ENCODE assay signal across 12 cellular contexts in the genomic region with DNA sequence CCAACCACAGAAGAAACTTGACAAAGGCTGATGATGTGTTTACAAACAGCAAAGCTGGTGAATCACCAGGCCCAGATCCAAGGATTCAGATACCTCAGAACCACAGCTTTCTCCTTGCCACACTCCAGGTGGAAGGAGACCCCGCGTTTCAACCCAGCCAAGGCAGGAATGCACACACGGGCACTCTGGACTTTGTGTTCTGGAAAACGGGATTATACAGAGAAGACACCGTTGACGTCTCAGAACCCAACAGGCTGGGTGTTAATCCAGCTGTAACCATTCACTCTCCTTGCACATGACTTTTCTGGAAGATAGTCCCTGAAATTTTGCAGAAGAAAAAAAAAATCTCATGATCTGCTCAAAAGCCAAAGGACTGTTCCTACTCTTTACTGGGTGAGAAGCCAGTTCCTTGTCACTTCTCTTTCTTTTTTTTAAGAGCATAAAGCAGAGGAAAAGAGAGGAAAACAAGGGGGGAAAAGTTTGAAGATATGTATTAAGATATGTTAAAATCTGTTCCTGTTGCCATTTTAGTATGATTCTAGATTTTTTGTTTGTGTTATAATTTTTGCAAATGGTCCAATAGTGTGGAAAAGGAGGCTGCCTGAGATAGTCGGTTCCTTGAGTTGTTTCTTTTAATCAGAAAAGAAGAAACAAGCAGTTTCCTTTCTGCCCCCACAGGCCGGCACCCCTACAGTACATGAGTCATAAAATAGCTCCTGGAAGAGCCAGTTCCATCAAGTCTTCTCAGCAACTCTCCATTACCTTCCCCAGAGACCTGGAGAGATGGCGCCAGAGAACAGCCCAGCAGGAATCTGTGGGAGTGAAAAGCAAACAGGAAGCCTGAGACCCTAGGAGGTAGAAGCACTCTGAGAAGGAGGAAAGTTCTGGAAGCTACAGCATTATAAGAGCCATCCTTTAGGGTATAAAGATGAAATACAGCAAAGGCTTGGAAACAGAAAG.
A peak's percentile ranks its signal among the peaks of the same experiment; 100 is the strongest.
DNase-seq lines count a peak whose midpoint lies in the region; ATAC-seq and TF ChIP-seq lines count a peak whose summit lies in the region.
"Had no signal": no experiment of that assay in that cellular context is flagged by ENCODE, and none has a peak within 500 bp of the region (broad histone marks: within the 10 kb centered on the region; RNA-seq: fewer than 3 reads in every experiment).

No MANE protein-coding gene starts in this region.

- TF ChIP-seq CTCF in heart right ventricle (IDR thresholded peaks at IDR 0.05) (no peak), sigmoid colon (IDR thresholded peaks at IDR 0.05) (no peak)

- DNase-seq in GM03348 (ENCODE audit: low spot score) (peak; percentile 33), amniotic epithelial cell (ENCODE audit: low read depth) (peak; percentile 44), heart right ventricle (peak; percentile 25 to 62), sigmoid colon (peak; percentile 86), HuH-7.5 (ENCODE audit: low spot score) (no peak)
- DNase-seq in activated T-cell treated with anti-CD3 and anti-CD28 coated beads, Interleukin-2, amount 50 U/mL, for 1 hour: no peak
- DNase-seq: DMS79; effector memory CD8-positive, alpha-beta T cell; NCI-H526; stimulated activated CD4-positive, alpha-beta T cell treated with anti-CD3 and anti-CD28 coated beads, Interleukin-2, amount 100 ng/mL, for 24 hours had no signal

- WGBS in heart right ventricle, 2 donors: 69% methylated on average over 9 of the region's 9 CpGs
- 81 to 84% methylated on average over 9 of the region's 9 CpGs for WGBS in sigmoid colon, 2 donors

- peak overlapping the region in 9 of 10 donors; percentile 27 to 61 (median 48) for H3K27ac ChIP-seq in heart right ventricle
- H3K27ac ChIP-seq in sigmoid colon: peak overlapping the region; percentile 34 to 47 (median 43)

- peak in 2 of 4 donors; percentile 27 to 31 for TF ChIP-seq EP300 in sigmoid colon (IDR thresholded peaks at IDR 0.05)

- no peak for TF ChIP-seq POLR2A in sigmoid colon (IDR thresholded peaks at IDR 0.05)

- intact Hi-C loops in heart right ventricle (cut with DNase I) (loop anchor here in 1 of 10 donors (10.0 kb wide), 1 partner anchor 401 kb away; no protein-coding TSS in a partner anchor), sigmoid colon (cut with DNase I) (no loop called here)

- H3K36me3 ChIP-seq in heart right ventricle (no peaks in the 10 kb centered on the region), sigmoid colon (no peaks in the 10 kb centered on the region)

- ATAC-seq in heart right ventricle (peak; percentile 68 to 80 (median 78)), HG03378 (IDR thresholded peaks at IDR 0.05; ENCODE audit: unreplicated experiment) (no peak), GM19452 (IDR thresholded peaks at IDR 0.05; ENCODE audit: unreplicated experiment) (no peak)
- ATAC-seq: effector memory CD8-positive, alpha-beta T cell had no signal

- H3K4me3 ChIP-seq in heart right ventricle (peak overlapping the region in 1 of 10 donors; percentile 7), sigmoid colon (no peak overlapping the region)

- H3K27me3 ChIP-seq in heart right ventricle (no peaks in the 10 kb centered on the region), sigmoid colon (no peaks in the 10 kb centered on the region)

- H3K9me3 ChIP-seq in heart right ventricle (no peaks in the 10 kb centered on the region), sigmoid colon (no peaks in the 10 kb centered on the region)

- H3K4me1 ChIP-seq in heart right ventricle (peaks cover 0 to 29% (median 10%) of the 10 kb centered on the region in 9 donors), sigmoid colon (peaks cover 0 to 15% (median 8%) of the 10 kb centered on the region in 4 donors)

Comparison
In these comparisons a context has a peak if more than half of its experiments do, and no peak if none do; other contexts are left out.
1. DNase-seq: peak in GM03348 (single experiment), amniotic epithelial cell (single experiment), heart right ventricle (2 of 2) and sigmoid colon (single experiment); none in HuH-7.5 (single experiment) and activated T-cell treated with anti-CD3 and anti-CD28 coated beads, Interleukin-2, amount 50 U/mL, for 1 hour (single experiment).
2. ATAC-seq: peak in heart right ventricle (8 of 8); none in HG03378 (single experiment) and GM19452 (single experiment).